8 cellular contexts compared by ENCODE assay signal in genomic region chr15:84981711-84982300, GRCh38. TPM values are rescaled to one million over a fixed set of nuclear protein-coding genes. Genes with fewer than 3 reads are reported as not detected.
DNase-seq lines count a peak whose midpoint lies in the region; ATAC-seq and TF ChIP-seq lines count a peak whose summit lies in the region.

TSS of gene PDE8A (plus strand) at chr15:84981856. CDS start at chr15:84982163, 307 bp downstream.

- H3K27me3 ChIP-seq in suprapubic skin, result no peaks in the 10 kb centered on the region

- TF ChIP-seq CTCF in suprapubic skin (IDR thresholded peaks at IDR 0.05), result peak in 1 of 2 donors; percentile 8

- no peaks in the 10 kb centered on the region for H3K36me3 ChIP-seq in suprapubic skin

- DNase-seq in G401 (ENCODE audit: low spot score), result no peak
- DNase-seq in HK-2 (ENCODE audit: unreplicated experiment), result peak; percentile 30
- peak; percentile 23 to 37 (median 32) for DNase-seq in activated CD4-positive, CD25-positive, alpha-beta regulatory T cell (lab: John Stamatoyannopoulos, UW)
- peak; percentile 49 for DNase-seq in effector CD8-positive, alpha-beta T cell (lab: John Stamatoyannopoulos, UW)
- peak; percentile 92 for DNase-seq in mesenteric fat pad (ENCODE audit: low spot score)
- peak; percentile 71 to 82 for DNase-seq in suprapubic skin (ENCODE audit: low spot score in 2 of 2)
- DNase-seq in NCI-H2196 (lab: John Stamatoyannopoulos, UW; ENCODE audit: unreplicated experiment), result no peak

- peak within 1 kb of the TSS; percentile 92 for H3K27ac ChIP-seq in suprapubic skin

- H3K4me1 ChIP-seq in suprapubic skin, result peaks cover 41% of the 10 kb centered on the region

- peak; percentile 19 for ATAC-seq in GM21381 (IDR thresholded peaks at IDR 0.05; ENCODE audit: unreplicated experiment)

- H3K4me3 ChIP-seq in suprapubic skin, result peak within 1 kb of the TSS; percentile 96

- TF ChIP-seq EP300 in suprapubic skin (IDR thresholded peaks at IDR 0.05), result no peak

- WGBS in suprapubic skin, result 0% methylated on average over 14 of the region's 95 CpGs

- no peaks in the 10 kb centered on the region for H3K9me3 ChIP-seq in suprapubic skin

- no peak for TF ChIP-seq POLR2A in suprapubic skin (IDR thresholded peaks at IDR 0.05)

- in situ Hi-C loops in G401 (cut with HindIII; ENCODE audit: low sequenced_read_pairs), result no loop called here

RNA-seq across cellular contexts. Expression of gene PDE8A, which starts in this region (rescaled TPM):
- total RNA-seq in G401 (2014; rRNA removed; shearing (Covaris generic)), result 19.9 and 21.4 TPM in 2 replicates
- 80.4 TPM for total RNA-seq in mesenteric fat pad
- total RNA-seq in suprapubic skin, result 10 to 100 TPM; 15.3 to 48.5 (median 19.0) TPM

Comparison
In these comparisons a context has a peak if more than half of its experiments do, and no peak if none do; other contexts are left out.
1. DNase-seq: peak in HK-2 (single experiment), activated CD4-positive, CD25-positive, alpha-beta regulatory T cell (4 of 4), effector CD8-positive, alpha-beta T cell (single experiment), mesenteric fat pad (single experiment) and suprapubic skin (2 of 2); none in G401 (single experiment) and NCI-H2196 (single experiment).